16 cellular contexts compared by ENCODE assay signal in the genomic region with DNA sequence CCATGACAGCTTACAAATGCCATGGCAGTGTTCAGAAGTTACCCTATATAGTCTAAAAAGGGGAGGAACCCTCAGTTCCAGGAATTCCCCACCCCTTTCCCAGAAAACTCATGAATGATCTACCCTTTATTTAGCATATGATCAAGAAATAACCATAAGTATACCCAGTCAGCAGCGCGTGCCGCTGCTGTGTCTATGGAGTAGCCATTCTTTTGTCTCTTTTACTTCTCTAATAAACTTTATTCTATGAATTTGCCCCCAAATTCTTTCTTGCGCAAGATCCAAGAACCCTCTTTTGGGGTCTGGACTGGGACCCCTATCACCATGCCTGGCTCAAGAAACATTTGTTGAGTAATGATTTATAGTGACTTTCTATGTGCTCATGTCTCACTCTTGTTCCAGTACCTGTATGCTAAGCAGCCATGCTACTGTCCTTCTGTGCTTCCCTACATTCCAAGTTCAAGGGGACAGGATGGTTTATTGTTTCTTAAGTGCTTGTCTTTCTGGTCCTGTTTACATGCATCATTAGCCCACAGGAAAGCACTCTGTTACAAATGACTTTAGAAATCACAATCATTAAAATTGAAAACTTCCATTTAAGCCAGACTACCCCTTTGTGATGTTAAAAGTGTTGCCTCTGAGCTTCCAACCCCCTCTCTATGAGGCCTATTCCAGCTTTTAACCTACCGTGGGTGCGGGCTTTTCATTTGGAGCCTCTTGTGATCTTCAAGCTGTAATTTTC.
"Had no signal": no experiment of that assay in that cellular context is flagged by ENCODE, and none has a peak within 500 bp of the region (broad histone marks: within the 10 kb centered on the region; RNA-seq: fewer than 3 reads in every experiment).

No MANE protein-coding gene starts in this region.

- H3K4me3 ChIP-seq: breast epithelium, dorsolateral prefrontal cortex, esophagus squamous epithelium, skin epidermis, stomach had no signal

- H3K36me3 ChIP-seq: breast epithelium, esophagus squamous epithelium, stomach had no signal

- H3K9ac ChIP-seq: parathyroid adenoma had no signal

- H3K27ac ChIP-seq: breast epithelium, dorsolateral prefrontal cortex, esophagus squamous epithelium, foreskin keratinocyte, parathyroid adenoma, skin epidermis, stomach had no signal

- H3K27me3 ChIP-seq: esophagus squamous epithelium, foreskin keratinocyte, stomach had no signal

- DNase-seq: activated CD4-positive, alpha-beta memory T cell treated with anti-CD3 and anti-CD28 coated beads for 36 hours; activated CD4-positive, alpha-beta T cell treated with anti-CD3 and anti-CD28 coated beads for 1 hour; activated gamma-delta T cell; activated naive CD8-positive, alpha-beta T cell treated with anti-CD3 and anti-CD28 coated beads for 36 hours; activated T-cell treated with anti-CD3 and anti-CD28 coated beads, Interleukin-2, amount 50 U/mL, for 48 hours; anterior cingulate cortex; dorsolateral prefrontal cortex; esophagus squamous epithelium; foreskin keratinocyte; head of caudate nucleus; midbrain; naive B cell; stomach had no signal

- ATAC-seq: foreskin keratinocyte had no signal

- H3K4me1 ChIP-seq: breast epithelium, parathyroid adenoma, stomach had no signal
